In the genomic region with DNA sequence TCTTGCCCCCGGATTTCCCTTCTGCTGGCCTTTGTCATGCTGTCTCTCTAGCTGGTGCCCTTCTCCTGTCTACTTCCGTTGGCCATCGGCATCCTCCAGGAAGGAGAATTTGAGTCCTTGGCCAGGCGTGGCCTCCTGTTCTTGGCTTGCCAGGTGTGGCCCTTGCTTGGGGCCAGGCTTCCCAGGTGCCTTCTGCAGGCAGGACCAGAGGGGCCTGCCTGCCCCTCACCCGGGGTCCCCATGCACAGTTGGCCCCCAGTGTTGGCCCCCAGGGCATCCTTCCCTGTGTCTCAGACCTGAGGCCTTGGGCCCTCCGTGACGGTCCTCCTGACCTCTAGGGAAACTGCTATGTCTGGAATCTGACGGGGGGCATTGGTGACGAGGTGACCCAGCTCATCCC, we compare ENCODE assay signal across 13 cellular contexts. TPM values are rescaled to one million over a fixed set of nuclear protein-coding genes. Genes with fewer than 3 reads are reported as not detected.
DNase-seq lines count a peak whose midpoint lies in the region; ATAC-seq and TF ChIP-seq lines count a peak whose summit lies in the region.
"Had no signal": no experiment of that assay in that cellular context is flagged by ENCODE, and none has a peak within 500 bp of the region (broad histone marks: within the 10 kb centered on the region; RNA-seq: fewer than 3 reads in every experiment).

No MANE protein-coding gene starts in this region.

- no peak overlapping the region for H2AFZ ChIP-seq in PC-9
- H2AFZ ChIP-seq: GM23248 had no signal

- H3K36me3 Mint-ChIP-seq in activated CD4-positive, alpha-beta T cell treated with anti-CD3 and anti-CD28 coated beads, Interleukin-2, amount 10 ng/mL, durations not matched to agents 7 days and 5 days (ENCODE audit: low read depth), result peaks cover 16% of the 10 kb centered on the region
- no peaks in the 10 kb centered on the region for H3K36me3 Mint-ChIP-seq in IgD-negative memory B cell
- peaks cover 7% of the 10 kb centered on the region for H3K36me3 Mint-ChIP-seq in brain
- H3K36me3 Mint-ChIP-seq in osteocyte (ENCODE audit: unreplicated experiment), result peaks cover 9% of the 10 kb centered on the region

- no peaks in the 10 kb centered on the region for H3K9me3 Mint-ChIP-seq in activated CD4-positive, alpha-beta T cell treated with anti-CD3 and anti-CD28 coated beads, Interleukin-2, amount 10 ng/mL, durations not matched to agents 7 days and 5 days
- H3K9me3 Mint-ChIP-seq in IgD-negative memory B cell, result no peaks in the 10 kb centered on the region
- peaks cover 0 to 13% (median 5%) of the 10 kb centered on the region in 5 experiments for H3K9me3 Mint-ChIP-seq in brain
- no peaks in the 10 kb centered on the region for H3K9me3 Mint-ChIP-seq in osteocyte (ENCODE audit: unreplicated experiment)

- H3K27ac ChIP-seq in PC-9, result no peak overlapping the region
- H3K27ac ChIP-seq: GM23248, KMS-11, stomach had no signal

- peak overlapping the region; percentile 58 for H3K4me3 Mint-ChIP-seq in activated CD4-positive, alpha-beta T cell treated with anti-CD3 and anti-CD28 coated beads, Interleukin-2, amount 10 ng/mL, durations not matched to agents 7 days and 5 days
- H3K4me3 Mint-ChIP-seq in IgD-negative memory B cell (peak overlapping the region in 3 of 4 donors; percentile 83 to 88 (median 86)), brain (peak overlapping the region; percentile 72 to 91 (median 85)), osteocyte (ENCODE audit: unreplicated experiment) (peak overlapping the region; percentile 44)

- POLR2A ChIA-PET in activated CD4-positive, alpha-beta T cell treated with anti-CD3 and anti-CD28 coated beads, Interleukin-2, amount 10 ng/mL, durations not matched to agents 7 days and 5 days (lab: Charles Lee), result no interaction called here
- POLR2A ChIA-PET in PC-9 (lab: Charles Lee; ENCODE audit: unreplicated experiment), result no interaction called here

- H3K27me3 ChIP-seq in PC-9 (ENCODE audit: insufficient read depth, low read depth), result no peaks in the 10 kb centered on the region
- H3K27me3 ChIP-seq: stomach had no signal

- no peak overlapping the region for H3K4me2 ChIP-seq in PC-9
- H3K4me2 ChIP-seq: KMS-11 had no signal

- H3K27ac Mint-ChIP-seq in activated CD4-positive, alpha-beta T cell treated with anti-CD3 and anti-CD28 coated beads, Interleukin-2, amount 10 ng/mL, durations not matched to agents 7 days and 5 days, result no peak overlapping the region
- H3K27ac Mint-ChIP-seq in IgD-negative memory B cell, result peak overlapping the region in 2 of 3 donors; percentile 59 to 91
- H3K27ac Mint-ChIP-seq in brain, result peak overlapping the region; percentile 63 to 88 (median 82)
- no peak overlapping the region for H3K27ac Mint-ChIP-seq in osteocyte (ENCODE audit: unreplicated experiment)

- H3K9me3 ChIP-seq in PC-9 (ENCODE audit: insufficient read depth, low read depth), result no peaks in the 10 kb centered on the region
- H3K9me3 ChIP-seq: stomach had no signal

- peaks cover 24% of the 10 kb centered on the region for H3K79me2 ChIP-seq in PC-9 (ENCODE audit: low read depth)

- no peak for TF ChIP-seq CTCF in brain (conservative IDR thresholded peaks at IDR 0.05)
- TF ChIP-seq CTCF in osteocyte (IDR thresholded peaks at IDR 0.05), result no peak
- no peak for TF ChIP-seq CTCF in PC-9 (conservative IDR thresholded peaks at IDR 0.05)

- peaks cover 13% of the 10 kb centered on the region; the same call in 1 of the 2 replicates for H4K20me1 ChIP-seq in PC-9 (ENCODE audit: insufficient read depth)

- H3K4me1 ChIP-seq in PC-9 (replicated peaks; ENCODE audit: insufficient read depth), result peaks cover 27% of the 10 kb centered on the region

- 0 out of 2 replicates have a peak, but pooled peaks cover 6% of the 10 kb centered on the region for H3K36me3 ChIP-seq in PC-9 (ENCODE audit: low read depth)

- ATAC-seq in HG02763 (IDR thresholded peaks at IDR 0.05; ENCODE audit: unreplicated experiment), result no peak

- no peaks in the 10 kb centered on the region for H3K27me3 Mint-ChIP-seq in activated CD4-positive, alpha-beta T cell treated with anti-CD3 and anti-CD28 coated beads, Interleukin-2, amount 10 ng/mL, durations not matched to agents 7 days and 5 days
- H3K27me3 Mint-ChIP-seq in IgD-negative memory B cell (no peaks in the 10 kb centered on the region), brain (peaks cover 3% of the 10 kb centered on the region), osteocyte (ENCODE audit: unreplicated experiment) (no peaks in the 10 kb centered on the region)

- H3K9me2 ChIP-seq in PC-9 (ENCODE audit: insufficient read depth), result no peaks in the 10 kb centered on the region

- no TSS peak for BruUV-seq in PC-9 (replicated peaks; lab: Mats Ljungman, UMichigan)

- DNase-seq in activated CD4-positive, alpha-beta T cell treated with anti-CD3 and anti-CD28 coated beads, Interleukin-2, amount 10 ng/mL, durations not matched to agents 7 days and 5 days, result no peak
- DNase-seq in activated CD4-positive, alpha-beta T cell treated with anti-CD3 and anti-CD28 coated beads, Interleukin-2, amount 50 U/mL, for 4 hours, result no peak
- DNase-seq in osteocyte (ENCODE audit: extremely low spot score, unreplicated experiment), result peak; percentile 81
- DNase-seq in SHP77 (lab: John Stamatoyannopoulos, UW), result no peak
- no peak for DNase-seq in PC-9
- DNase-seq: anterior cingulate cortex, foreskin fibroblast, GM23248, stomach had no signal

- no peak overlapping the region for H3K4me3 ChIP-seq in PC-9
- H3K4me3 ChIP-seq: GM23248, stomach had no signal

- peaks cover 28% of the 10 kb centered on the region; the same call in 1 of the 2 replicates for H3F3A ChIP-seq in PC-9 (ENCODE audit: insufficient read depth, low read depth)

- H3K4me1 Mint-ChIP-seq in activated CD4-positive, alpha-beta T cell treated with anti-CD3 and anti-CD28 coated beads, Interleukin-2, amount 10 ng/mL, durations not matched to agents 7 days and 5 days, result peaks cover 36% of the 10 kb centered on the region
- peaks cover 9 to 20% (median 12%) of the 10 kb centered on the region in 3 donors for H3K4me1 Mint-ChIP-seq in IgD-negative memory B cell
- peaks cover 35% of the 10 kb centered on the region for H3K4me1 Mint-ChIP-seq in brain
- peaks cover 32% of the 10 kb centered on the region for H3K4me1 Mint-ChIP-seq in osteocyte (ENCODE audit: unreplicated experiment)

- CTCF ChIA-PET in activated CD4-positive, alpha-beta T cell treated with anti-CD3 and anti-CD28 coated beads, Interleukin-2, amount 10 ng/mL, durations not matched to agents 7 days and 5 days (lab: Charles Lee), result interaction anchor here (0.6 kb wide), 1 partner anchor 323 kb away, joined by 4 read pairs; no protein-coding TSS in a partner anchor
- CTCF ChIA-PET in PC-9 (lab: Charles Lee), result no interaction called here

- intact Hi-C loops in PC-9 (cut with micrococcal nuclease; ENCODE audit: unreplicated experiment), result no loop called here

RNA-seq across cellular contexts. Expression of a gene that starts 2.6 kb away (rescaled TPM):
- total RNA-seq in activated CD4-positive, alpha-beta T cell treated with anti-CD3 and anti-CD28 coated beads, Interleukin-2, amount 10 ng/mL, durations not matched to agents 7 days and 5 days, result 10 to 100 TPM; 35.9 to 36.4 TPM
- 44.1 TPM for polyA plus RNA-seq in IgD-negative memory B cell
- polyA plus RNA-seq in brain (ENCODE audit: insufficient read depth, low read depth, low replicate concordance), result 131 TPM
- 57.6 and 60.2 TPM in 2 replicates for total RNA-seq in osteocyte
- 66.3 and 74.2 TPM in 2 replicates for total RNA-seq in PC-9 (2021)

RNA-seq across cellular contexts. Expression of a gene that starts 2.8 kb away (rescaled TPM):
- total RNA-seq in activated CD4-positive, alpha-beta T cell treated with anti-CD3 and anti-CD28 coated beads, Interleukin-2, amount 10 ng/mL, durations not matched to agents 7 days and 5 days, result 10 to 100 TPM; 13.9 to 17.4 TPM
- polyA plus RNA-seq in IgD-negative memory B cell (0.35 TPM), brain (ENCODE audit: insufficient read depth, low read depth, low replicate concordance) (5.1 TPM)
- total RNA-seq in osteocyte (6.6 and 10.1 TPM in 2 replicates), PC-9 (2021) (17.1 and 24.6 TPM in 2 replicates)

RNA-seq across cellular contexts. Expression of a gene that starts 6.8 kb away (rescaled TPM):
- total RNA-seq in activated CD4-positive, alpha-beta T cell treated with anti-CD3 and anti-CD28 coated beads, Interleukin-2, amount 10 ng/mL, durations not matched to agents 7 days and 5 days, result 10 to 100 TPM; 19.4 to 22.9 TPM
- polyA plus RNA-seq in IgD-negative memory B cell (6.4 TPM), brain (ENCODE audit: insufficient read depth, low read depth, low replicate concordance) (16.7 TPM)
- total RNA-seq in osteocyte (14.1 and 15.0 TPM in 2 replicates), PC-9 (2021) (20.2 and 23.4 TPM in 2 replicates)

RNA-seq across cellular contexts. Expression of a gene that starts 11.5 kb away (rescaled TPM):
- under 1 TPM; 0.07 to 0.19 TPM for total RNA-seq in activated CD4-positive, alpha-beta T cell treated with anti-CD3 and anti-CD28 coated beads, Interleukin-2, amount 10 ng/mL, durations not matched to agents 7 days and 5 days
- polyA plus RNA-seq in IgD-negative memory B cell (not detected), brain (ENCODE audit: insufficient read depth, low read depth, low replicate concordance) (17.2 TPM)
- total RNA-seq in osteocyte (2.4 and 3.7 TPM in 2 replicates), PC-9 (2021) (2.1 and 3.3 TPM in 2 replicates)
- total RNA-seq: GM23248 had no signal
- polyA plus RNA-seq: GM23248 had no signal

RNA-seq across cellular contexts. Expression of a gene that starts 15.5 kb away (rescaled TPM):
- total RNA-seq in activated CD4-positive, alpha-beta T cell treated with anti-CD3 and anti-CD28 coated beads, Interleukin-2, amount 10 ng/mL, durations not matched to agents 7 days and 5 days, result 10 to 100 TPM; 28.8 to 32.6 TPM
- polyA plus RNA-seq in IgD-negative memory B cell (23.2 TPM), brain (ENCODE audit: insufficient read depth, low read depth, low replicate concordance) (20.9 TPM)
- total RNA-seq in osteocyte (24.3 and 26.9 TPM in 2 replicates), PC-9 (2021) (38.8 and 41.1 TPM in 2 replicates)

Comparison
In these comparisons a context has a peak if more than half of its experiments do, and no peak if none do; other contexts are left out.
1. H3K27ac Mint-ChIP-seq: peak in IgD-negative memory B cell (2 of 3) and brain (5 of 5); none in activated CD4-positive, alpha-beta T cell treated with anti-CD3 and anti-CD28 coated beads, Interleukin-2, amount 10 ng/mL, durations not matched to agents 7 days and 5 days (single experiment) and osteocyte (single experiment).
2. Peak in every context shown above with its lines, with median percentiles within 50 percentile points of each other: H3K4me3 Mint-ChIP-seq.